In the genomic region with DNA sequence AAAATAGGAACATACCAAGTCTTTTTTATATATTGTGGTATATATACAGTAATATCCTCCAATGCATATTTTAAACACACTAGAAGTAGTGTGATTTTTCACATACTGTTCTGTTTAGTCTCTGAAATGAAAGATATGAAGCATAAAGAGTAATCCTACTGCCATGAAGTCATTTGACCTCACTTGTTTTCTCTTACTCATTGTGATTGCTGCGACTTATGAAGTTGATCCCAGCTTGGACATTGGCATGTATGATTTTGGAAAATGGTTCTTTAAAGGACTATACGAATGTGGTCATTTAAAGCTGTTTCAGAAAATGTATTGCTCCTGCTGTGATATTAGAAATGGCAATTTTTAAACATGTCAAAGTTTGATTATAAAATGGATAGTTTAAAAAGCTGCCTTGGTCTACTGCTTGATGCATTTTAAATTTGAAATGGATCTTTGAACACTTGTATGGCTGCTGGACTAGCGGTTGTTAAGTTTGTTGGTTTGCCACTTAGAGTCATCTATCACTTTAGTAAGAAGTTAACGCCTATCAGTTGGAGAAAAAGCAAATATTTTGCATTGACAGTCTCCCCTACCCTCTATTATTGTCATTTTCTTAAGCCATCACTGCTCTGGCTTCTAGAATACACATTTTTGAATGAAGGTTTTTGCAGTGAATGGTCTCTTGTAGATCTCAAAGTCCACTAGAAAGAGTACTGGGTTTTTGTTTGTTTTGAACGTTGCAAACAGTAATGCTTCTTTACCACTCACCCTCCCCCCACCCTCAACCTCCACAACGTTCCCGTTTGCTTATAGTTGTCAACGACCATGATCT, we compare ENCODE assay signal across 7 cellular contexts. TPM values are rescaled to one million over a fixed set of nuclear protein-coding genes. Genes with fewer than 3 reads are reported as not detected.
DNase-seq lines count a peak whose midpoint lies in the region; ATAC-seq and TF ChIP-seq lines count a peak whose summit lies in the region.

No MANE protein-coding gene starts in this region.

- H3K4me3 ChIP-seq in HAP-1 (peak overlapping the region; percentile 76), hepatocyte (no peak overlapping the region), smooth muscle cell (peak overlapping the region; percentile 95)

- no peak for DNase-seq in HAP-1 (ENCODE audit: low spot score in 2 of 2)
- no peak for DNase-seq in activated B cell treated with CpG ODN at 0.5 μM for 24 hours
- DNase-seq in hepatocyte (ENCODE audit: low spot score), result peak; percentile 46
- no peak for DNase-seq in smooth muscle cell (lab: John Stamatoyannopoulos, UW; ENCODE audit: unreplicated experiment)
- DNase-seq in ecto neural progenitor cell (ENCODE audit: low spot score), result no peak
- no peak for DNase-seq in NCI-H2029 treated with DMSO at 0.1 percent for 48 hours (lab: John Stamatoyannopoulos, UW)
- DNase-seq in G401 (ENCODE audit: low spot score), result no peak

- peaks cover 9% of the 10 kb centered on the region for H4K20me1 ChIP-seq in hepatocyte (ENCODE audit: insufficient read depth, poor library complexity, severe bottlenecking)
- peaks cover 13% of the 10 kb centered on the region for H4K20me1 ChIP-seq in smooth muscle cell (ENCODE audit: low read depth)

- POLR2A ChIA-PET in activated B cell treated with CpG ODN at 0.5 μM for 24 hours (lab: Charles Lee), result interaction anchor here (0.8 to 3.8 kb wide), 9 partner anchors 8 to 57 kb away, joined by 3 to 53 read pairs (median 4); no protein-coding TSS in a partner anchor

- peaks cover 73% of the 10 kb centered on the region for H3K4me1 Mint-ChIP-seq in activated B cell treated with CpG ODN at 0.5 μM for 24 hours

- no peaks in the 10 kb centered on the region for H3K27me3 Mint-ChIP-seq in activated B cell treated with CpG ODN at 0.5 μM for 24 hours

- H3K4me1 ChIP-seq in HAP-1, result peaks cover 5% of the 10 kb centered on the region; the same call in 1 of the 2 replicates
- H3K4me1 ChIP-seq in hepatocyte (ENCODE audit: insufficient read depth), result peaks cover 16% of the 10 kb centered on the region
- peaks cover 4% of the 10 kb centered on the region for H3K4me1 ChIP-seq in smooth muscle cell (ENCODE audit: low read depth)

- H3K9me2 ChIP-seq in hepatocyte (replicated peaks; ENCODE audit: insufficient read depth), result no peaks in the 10 kb centered on the region

- H3K27me3 ChIP-seq in HAP-1 (ENCODE audit: low read depth) (no peaks in the 10 kb centered on the region), hepatocyte (no peaks in the 10 kb centered on the region), smooth muscle cell (ENCODE audit: low read depth) (peaks cover 29% of the 10 kb centered on the region)

- no peak overlapping the region for H3K9ac ChIP-seq in smooth muscle cell (ENCODE audit: low read depth)

- H3K79me2 ChIP-seq in hepatocyte (peaks cover 30% of the 10 kb centered on the region), smooth muscle cell (ENCODE audit: low read depth) (no peaks in the 10 kb centered on the region)

- peaks cover 20% of the 10 kb centered on the region for H3K36me3 Mint-ChIP-seq in activated B cell treated with CpG ODN at 0.5 μM for 24 hours (ENCODE audit: low read depth)

- TF ChIP-seq CTCF in activated B cell treated with CpG ODN at 0.5 μM for 24 hours (IDR thresholded peaks at IDR 0.05) (no peak), hepatocyte (IDR thresholded peaks at IDR 0.05; ENCODE audit: poor library complexity) (no peak), smooth muscle cell (IDR thresholded peaks at IDR 0.05; ENCODE audit: borderline replicate concordance, insufficient read depth, poor library complexity, severe bottlenecking) (no peak)

- 33% methylated on average over 8 of the region's 8 CpGs for WGBS in hepatocyte (ENCODE audit: low lambda C conversion rate, missing lambda C conversion rate)
- 44% methylated on average over 8 of the region's 8 CpGs for WGBS in smooth muscle cell (ENCODE audit: low lambda C conversion rate)

- peak overlapping the region; percentile 84 for H3K4me3 Mint-ChIP-seq in activated B cell treated with CpG ODN at 0.5 μM for 24 hours

- no peaks in the 10 kb centered on the region for H3K9me3 Mint-ChIP-seq in activated B cell treated with CpG ODN at 0.5 μM for 24 hours

- CTCF ChIA-PET in activated B cell treated with CpG ODN at 0.5 μM for 24 hours (lab: Charles Lee), result interaction anchor here (1.2 to 2.8 kb wide), 4 partner anchors 9 to 214 kb away, joined by 4 to 10 read pairs (median 6); no protein-coding TSS in a partner anchor

- H3K4me2 ChIP-seq in hepatocyte (peak overlapping the region; percentile 89), smooth muscle cell (peak overlapping the region; percentile 98)

- H3K36me3 ChIP-seq in HAP-1 (replicated peaks) (peaks cover 5% of the 10 kb centered on the region), hepatocyte (replicated peaks; ENCODE audit: insufficient read depth, low read depth) (no peaks in the 10 kb centered on the region), smooth muscle cell (ENCODE audit: low read depth) (no peaks in the 10 kb centered on the region)

- intact Hi-C loops in activated B cell treated with CpG ODN at 0.5 μM for 24 hours (cut with micrococcal nuclease), result loop anchor here (1.0 to 10.0 kb wide), 10 partner anchors 9 to 575 kb away; a partner anchor contains a TSS

- H3K9me3 ChIP-seq in HAP-1, result no peaks in the 10 kb centered on the region
- no peaks in the 10 kb centered on the region for H3K9me3 ChIP-seq in hepatocyte (ENCODE audit: low read depth)
- no peaks in the 10 kb centered on the region for H3K9me3 ChIP-seq in smooth muscle cell (replicated peaks; ENCODE audit: low read depth)

- in situ Hi-C loops in HAP-1 (cut with MboI; ENCODE audit: low sequenced_read_pairs), result no loop called here
- in situ Hi-C loops in G401 (cut with HindIII; ENCODE audit: low sequenced_read_pairs), result no loop called here

- H3K27ac ChIP-seq in hepatocyte (peak overlapping the region; percentile 90), smooth muscle cell (ENCODE audit: low read depth) (no peak overlapping the region)

- ATAC-seq in activated B cell treated with CpG ODN at 0.5 μM for 24 hours (ENCODE audit: low read depth), result no peak

- H2AFZ ChIP-seq in hepatocyte (no peak overlapping the region), smooth muscle cell (ENCODE audit: low read depth) (no peak overlapping the region)

- H3F3A ChIP-seq in smooth muscle cell (ENCODE audit: low read depth), result peaks cover 4% of the 10 kb centered on the region

- H3K27ac Mint-ChIP-seq in activated B cell treated with CpG ODN at 0.5 μM for 24 hours, result peak overlapping the region; percentile 91

RNA-seq across cellular contexts. Expression of a gene that starts 0.9 kb away (rescaled TPM):
- 70.2 and 72.9 TPM in 2 replicates for total RNA-seq in activated B cell treated with CpG ODN at 0.5 μM for 24 hours
- 31.7 and 38.7 TPM in 2 replicates for total RNA-seq in hepatocyte
- 30.0 and 32.1 TPM in 2 replicates for polyA plus RNA-seq in hepatocyte
- total RNA-seq in smooth muscle cell, result 13.9 and 24.5 TPM in 2 replicates
- polyA plus RNA-seq in smooth muscle cell, result 10.4 and 13.3 TPM in 2 replicates
- total RNA-seq in G401 (2014; rRNA removed; shearing (Covaris generic)), result 0.07 and 0.12 TPM in 2 replicates

Comparison
In these comparisons a context has a peak if more than half of its experiments do, and no peak if none do; other contexts are left out.
1. RNA of a gene that starts 0.9 kb away (total RNA-seq): 70.2 to 72.9 TPM in activated B cell treated with CpG ODN at 0.5 μM for 24 hours, 31.7 to 38.7 TPM in hepatocyte and 13.9 to 24.5 TPM in smooth muscle cell; 0.07 to 0.12 TPM in G401; every median in the first group is over 10 times any median in the second.